1 cellular context compared by ENCODE assay signal in genomic region chr14:94897092-94897491, GRCh38.
TF ChIP-seq lines count a peak whose summit lies in the region.

No MANE protein-coding gene starts in this region.

TF ChIP-seq in SK-N-SH, 30 proteins besides CTCF, POLR2A, EP300 and RAD21 (continued from another document):
- TF ChIP-seq REST (IDR thresholded peaks at IDR 0.05; ENCODE audit: low read depth, low read length) (no peak), POLR2AphosphoS5 (IDR thresholded peaks at IDR 0.05; ENCODE audit: low read depth, low read length) (no peak), NRF1 (IDR thresholded peaks at IDR 0.05; ENCODE audit: low read depth, low read length) (no peak)
TF ChIP-seq in SK-N-SH: peak in this region for 1.
